In genomic region chr4:171612907-171613306, GRCh38 we compare ENCODE assay signal across 23 cellular contexts.
"Had no signal": no experiment of that assay in that cellular context is flagged by ENCODE, and none has a peak within 500 bp of the region (broad histone marks: within the 10 kb centered on the region; RNA-seq: fewer than 3 reads in every experiment).

No MANE protein-coding gene starts in this region.

- DNase-seq: dorsolateral prefrontal cortex; effector CD4-positive, alpha-beta T cell; hypothalamus; mesenchymal stem cell; mucosa of descending colon; naive B cell; sigmoid colon; stimulated activated CD4-positive, alpha-beta T cell treated with anti-CD3 and anti-CD28 coated beads, Interleukin-2, amount 100 ng/mL, for 24 hours; stimulated activated CD4-positive, alpha-beta T cell treated with anti-CD3 and anti-CD28 coated beads, Interleukin-4, amount 100 ng/mL, for 24 hours; stimulated activated naive CD4-positive, alpha-beta T cell treated with Interleukin-2 at 50 U/mL for 16 hours; stomach; thyroid gland; trophoblast cell had no signal

- H3K27ac Mint-ChIP-seq: mesothelial cell of epicardium; natural killer cell treated with Interleukin-12 subunit alpha and Interleukin-12 subunit beta and Interleukin-15 and Interleukin-18, amount 100 ng/mL, for 72 hours; progenitor cell of endocrine pancreas; stimulated activated effector memory CD8-positive, alpha-beta T cell treated with anti-CD3 and anti-CD28 coated beads, Interleukin-12 subunit alpha, Interleukin-12 subunit beta, amount 100 ng/mL, for 72 hours had no signal

- H3K27ac ChIP-seq: dorsolateral prefrontal cortex, parathyroid adenoma, right atrium auricular region, sigmoid colon, stomach, thyroid gland had no signal

- H3K79me2 ChIP-seq: parathyroid adenoma had no signal

- FAIRE-seq: colon, frontal cortex, keratinocyte had no signal

- H3K9me3 ChIP-seq: mucosa of descending colon, right atrium auricular region, sigmoid colon, stomach, thyroid gland had no signal

- H3K4me1 Mint-ChIP-seq: mesothelial cell of epicardium; naive B cell; neural crest cell; stimulated activated effector memory CD8-positive, alpha-beta T cell treated with anti-CD3 and anti-CD28 coated beads, Interleukin-12 subunit alpha, Interleukin-12 subunit beta, amount 100 ng/mL, for 72 hours had no signal

- H2AFZ ChIP-seq: parathyroid adenoma had no signal

- H3K4me3 ChIP-seq: dorsolateral prefrontal cortex, mucosa of descending colon, right atrium auricular region, sigmoid colon, stomach, thyroid gland had no signal

- H3K27me3 Mint-ChIP-seq: naive B cell; natural killer cell treated with Interleukin-12 subunit alpha and Interleukin-12 subunit beta and Interleukin-15 and Interleukin-18, amount 100 ng/mL, for 72 hours; progenitor cell of endocrine pancreas had no signal

- H3K9ac ChIP-seq: parathyroid adenoma had no signal

- H3K36me3 ChIP-seq: right atrium auricular region, sigmoid colon, stomach, thyroid gland had no signal

- H3K4me1 ChIP-seq: parathyroid adenoma, right atrium auricular region, sigmoid colon, stomach, thyroid gland had no signal

- H3K27me3 ChIP-seq: right atrium auricular region, sigmoid colon, stomach, thyroid gland had no signal

- H3K4me3 Mint-ChIP-seq: mesothelial cell of epicardium; naive B cell; natural killer cell treated with Interleukin-12 subunit alpha and Interleukin-12 subunit beta and Interleukin-15 and Interleukin-18, amount 100 ng/mL, for 72 hours; neural crest cell; stimulated activated effector memory CD8-positive, alpha-beta T cell treated with anti-CD3 and anti-CD28 coated beads, Interleukin-12 subunit alpha, Interleukin-12 subunit beta, amount 100 ng/mL, for 72 hours had no signal

- H3K9me3 Mint-ChIP-seq: mesothelial cell of epicardium had no signal

- H3K36me3 Mint-ChIP-seq: mesothelial cell of epicardium; natural killer cell treated with Interleukin-12 subunit alpha and Interleukin-12 subunit beta and Interleukin-15 and Interleukin-18, amount 100 ng/mL, for 72 hours; stimulated activated effector memory CD8-positive, alpha-beta T cell treated with anti-CD3 and anti-CD28 coated beads, Interleukin-12 subunit alpha, Interleukin-12 subunit beta, amount 100 ng/mL, for 72 hours had no signal

- ATAC-seq: mucosa of descending colon; natural killer cell treated with Interleukin-12 subunit alpha and Interleukin-12 subunit beta and Interleukin-15 and Interleukin-18, amount 100 ng/mL, for 72 hours; stimulated activated effector memory CD8-positive, alpha-beta T cell treated with anti-CD3 and anti-CD28 coated beads, Interleukin-12 subunit alpha, Interleukin-12 subunit beta, amount 100 ng/mL, for 72 hours had no signal
